In the genomic region with DNA sequence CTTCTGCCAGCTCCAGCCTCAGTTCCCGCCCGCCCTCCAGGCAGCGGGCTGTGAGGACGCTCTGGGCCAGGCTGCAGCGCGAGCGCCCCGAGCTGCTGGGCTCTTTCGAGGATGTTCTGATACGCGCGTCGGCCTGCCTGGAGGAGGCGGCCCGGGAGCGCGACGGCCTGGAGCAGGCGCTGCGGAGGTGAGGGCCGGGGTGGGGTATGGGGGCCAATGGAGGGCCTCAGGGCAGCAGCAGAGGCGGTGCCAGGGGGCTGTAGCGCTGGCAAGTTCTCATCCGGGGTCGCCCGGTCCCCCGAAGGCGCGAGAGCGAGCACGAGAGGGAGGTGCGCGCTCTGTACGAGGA, we compare ENCODE assay signal across 8 cellular contexts. TPM values are rescaled to one million over a fixed set of nuclear protein-coding genes. Genes with fewer than 3 reads are reported as not detected.
DNase-seq lines count a peak whose midpoint lies in the region; ATAC-seq and TF ChIP-seq lines count a peak whose summit lies in the region.

No MANE protein-coding gene starts in this region.

- no peak overlapping the region for H3K27ac Mint-ChIP-seq in CD14-positive monocyte
- no peak overlapping the region for H3K27ac Mint-ChIP-seq in endothelial cell (ENCODE audit: unreplicated experiment)

- H2AFZ ChIP-seq in KMS-11 (ENCODE audit: low read depth): peak overlapping the region; percentile 60; the same call in 1 of the 2 replicates
- H2AFZ ChIP-seq in neuron (ENCODE audit: low read depth, low read length): no peak overlapping the region

- peaks cover 0 to 18% (median 1%) of the 10 kb centered on the region in 7 donors for H3K9me3 Mint-ChIP-seq in CD14-positive monocyte
- no peaks in the 10 kb centered on the region for H3K9me3 Mint-ChIP-seq in endothelial cell (ENCODE audit: unreplicated experiment)

- H3K27me3 Mint-ChIP-seq in CD14-positive monocyte (ENCODE audit: low read depth in 3 of 3) (peaks cover 47 to 75% (median 52%) of the 10 kb centered on the region in 3 donors), endothelial cell (ENCODE audit: unreplicated experiment) (peaks cover 18% of the 10 kb centered on the region)

- intact Hi-C loops in CD14-positive monocyte (cut with micrococcal nuclease): no loop called here

- H3K36me3 ChIP-seq in KMS-11 (ENCODE audit: insufficient read depth) (no peaks in the 10 kb centered on the region), neuron (ENCODE audit: insufficient read depth, low read length) (peaks cover 4% of the 10 kb centered on the region)

- no peak overlapping the region for H3K27ac ChIP-seq in KMS-11

- H3K27me3 ChIP-seq in KMS-11 (ENCODE audit: insufficient read depth, low read depth): peaks cover 35% of the 10 kb centered on the region
- H3K27me3 ChIP-seq in neuron (ENCODE audit: insufficient read depth, low read length): peaks cover 7% of the 10 kb centered on the region

- H3K4me3 ChIP-seq in KMS-11 (IDR thresholded peaks at IDR 0.05; ENCODE audit: insufficient read depth, low read depth, low read length): no peak overlapping the region
- H3K4me3 ChIP-seq in neuron (ENCODE audit: low read length): peak overlapping the region; percentile 35

- no peak overlapping the region for H3K9ac ChIP-seq in KMS-11

- no peak for DNase-seq in CD14-positive monocyte (ENCODE audit: low spot score)
- peak; percentile 27 for DNase-seq in endothelial cell (ENCODE audit: low spot score)
- no peak for DNase-seq in A172 (ENCODE audit: low spot score)
- no peak for DNase-seq in NCI-H2227 treated with DMSO at 0.1 percent for 48 hours (lab: John Stamatoyannopoulos, UW)
- no peak for DNase-seq in DMS79 treated with DMSO at 0.1 percent for 48 hours (lab: John Stamatoyannopoulos, UW)

- TF ChIP-seq CTCF in CD14-positive monocyte (IDR thresholded peaks at IDR 0.05) (no peak), KMS-11 (conservative IDR thresholded peaks at IDR 0.05; ENCODE audit: low read depth, low read length) (no peak), endothelial cell (IDR thresholded peaks at IDR 0.05; ENCODE audit: unreplicated experiment) (no peak)

- H3K36me3 Mint-ChIP-seq in CD14-positive monocyte: peaks cover 12 to 16% of the 10 kb centered on the region in 2 donors
- no peaks in the 10 kb centered on the region for H3K36me3 Mint-ChIP-seq in endothelial cell (ENCODE audit: low read depth, unreplicated experiment)

- H3K4me1 Mint-ChIP-seq in CD14-positive monocyte (peaks cover 70% of the 10 kb centered on the region), endothelial cell (ENCODE audit: unreplicated experiment) (peaks cover 21% of the 10 kb centered on the region)

- H3K4me3 Mint-ChIP-seq in CD14-positive monocyte (peak overlapping the region; percentile 78 to 92), endothelial cell (ENCODE audit: unreplicated experiment) (no peak overlapping the region)

- H3K4me2 ChIP-seq in KMS-11: peak overlapping the region; percentile 99

- no peaks in the 10 kb centered on the region for H3K79me2 ChIP-seq in KMS-11 (ENCODE audit: insufficient read depth, low read depth)

- H4K20me1 ChIP-seq in KMS-11 (ENCODE audit: insufficient read depth): no peaks in the 10 kb centered on the region

- no peaks in the 10 kb centered on the region for H3K9me3 ChIP-seq in neuron (ENCODE audit: low read length)

- no peak for ATAC-seq in esophagus mucosa

- H3K4me1 ChIP-seq in KMS-11 (ENCODE audit: low read depth, poor library complexity, severe bottlenecking) (peaks cover 64% of the 10 kb centered on the region), neuron (ENCODE audit: insufficient read depth, low read length) (peaks cover 68% of the 10 kb centered on the region)

RNA-seq across cellular contexts. Expression of a gene that starts 2.2 kb away (rescaled TPM):
- 1 to 10 TPM; 1.0 to 1.4 TPM for polyA plus RNA-seq in CD14-positive monocyte
- 28.8 TPM for total RNA-seq in endothelial cell (ENCODE audit: unreplicated experiment)
- total RNA-seq in A172 (2014; rRNA removed; shearing (Covaris generic)): not detected in 2 replicates
- total RNA-seq in esophagus mucosa: 3.3 TPM

RNA-seq across cellular contexts. Expression of a gene that starts 2.8 kb away (rescaled TPM):
- polyA plus RNA-seq in CD14-positive monocyte: 10 to 100 TPM; 18.1 to 57.4 TPM
- total RNA-seq in endothelial cell (ENCODE audit: unreplicated experiment) (49.6 TPM), esophagus mucosa (109 TPM)
- total RNA-seq in A172 (2014; rRNA removed; shearing (Covaris generic)): 892 and 998 TPM in 2 replicates

RNA-seq across cellular contexts. Expression of a gene that starts 11.2 kb away (rescaled TPM):
- 10 to 100 TPM; 26.8 to 35.0 TPM for polyA plus RNA-seq in CD14-positive monocyte
- total RNA-seq in endothelial cell (ENCODE audit: unreplicated experiment): 40.5 TPM
- total RNA-seq in A172 (2014; rRNA removed; shearing (Covaris generic)): 17.0 and 33.8 TPM in 2 replicates
- total RNA-seq in esophagus mucosa: 24.5 TPM

RNA-seq across cellular contexts. Expression of a gene that starts 12.4 kb away (rescaled TPM):
- polyA plus RNA-seq in CD14-positive monocyte: 100 to 1,000 TPM; 110 to 133 TPM
- total RNA-seq in endothelial cell (ENCODE audit: unreplicated experiment) (76.7 TPM), esophagus mucosa (177 TPM)
- 132 and 157 TPM in 2 replicates for total RNA-seq in A172 (2014; rRNA removed; shearing (Covaris generic))

RNA-seq across cellular contexts. Expression of a gene that starts 12.7 kb away (rescaled TPM):
- 10 to 100 TPM; 52.6 to 75.5 TPM for polyA plus RNA-seq in CD14-positive monocyte
- total RNA-seq in endothelial cell (ENCODE audit: unreplicated experiment): 26.4 TPM
- total RNA-seq in A172 (2014; rRNA removed; shearing (Covaris generic)): 195 and 210 TPM in 2 replicates
- 8.4 TPM for total RNA-seq in esophagus mucosa
